1 cellular context compared by ENCODE assay signal in the genomic region with DNA sequence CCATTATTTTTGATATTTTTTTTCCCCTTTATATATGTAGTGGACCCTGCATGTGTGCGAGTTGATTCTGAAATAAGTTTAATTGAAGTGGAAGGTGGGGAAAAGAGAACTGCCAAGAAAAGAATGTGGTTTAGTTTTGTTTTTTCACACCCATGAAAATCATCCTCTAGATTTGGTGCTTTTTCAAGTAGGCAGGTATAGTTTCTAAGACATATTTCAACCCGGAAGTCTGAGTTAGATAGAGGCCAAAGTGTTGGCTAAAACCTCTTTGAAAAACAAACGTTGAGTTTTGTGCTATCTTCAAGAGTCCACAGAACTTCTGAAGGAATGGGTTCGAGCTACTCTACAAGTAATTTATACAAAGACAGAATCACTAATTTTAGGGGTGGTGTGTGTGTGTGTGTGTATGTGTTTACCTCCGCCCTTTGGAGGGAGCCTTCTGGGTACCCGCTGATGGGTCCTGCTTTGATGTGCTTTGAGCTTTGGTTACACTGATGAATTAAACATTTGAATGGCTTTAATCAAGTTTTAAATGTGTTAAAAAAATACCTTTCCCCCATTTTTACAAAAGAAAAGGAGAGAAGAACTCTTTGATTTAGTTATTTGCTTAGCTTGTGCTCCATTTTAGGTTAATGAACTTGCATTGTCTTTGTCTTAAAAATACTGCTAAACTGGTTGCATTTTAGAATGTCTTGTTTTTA.
TF ChIP-seq lines count a peak whose summit lies in the region.

No MANE protein-coding gene starts in this region.

TF ChIP-seq in HCT116, 20 proteins besides CTCF, POLR2A, EP300 and RAD21 (continued from another document):
- TF ChIP-seq, protein P1, sequence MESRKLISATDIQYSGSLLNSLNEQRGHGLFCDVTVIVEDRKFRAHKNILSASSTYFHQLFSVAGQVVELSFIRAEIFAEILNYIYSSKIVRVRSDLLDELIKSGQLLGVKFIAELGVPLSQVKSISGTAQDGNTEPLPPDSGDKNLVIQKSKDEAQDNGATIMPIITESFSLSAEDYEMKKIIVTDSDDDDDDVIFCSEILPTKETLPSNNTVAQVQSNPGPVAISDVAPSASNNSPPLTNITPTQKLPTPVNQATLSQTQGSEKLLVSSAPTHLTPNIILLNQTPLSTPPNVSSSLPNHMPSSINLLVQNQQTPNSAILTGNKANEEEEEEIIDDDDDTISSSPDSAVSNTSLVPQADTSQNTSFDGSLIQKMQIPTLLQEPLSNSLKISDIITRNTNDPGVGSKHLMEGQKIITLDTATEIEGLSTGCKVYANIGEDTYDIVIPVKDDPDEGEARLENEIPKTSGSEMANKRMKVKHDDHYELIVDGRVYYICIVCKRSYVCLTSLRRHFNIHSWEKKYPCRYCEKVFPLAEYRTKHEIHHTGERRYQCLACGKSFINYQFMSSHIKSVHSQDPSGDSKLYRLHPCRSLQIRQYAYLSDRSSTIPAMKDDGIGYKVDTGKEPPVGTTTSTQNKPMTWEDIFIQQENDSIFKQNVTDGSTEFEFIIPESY (IDR thresholded peaks at IDR 0.05; ENCODE audit: extremely low read depth, insufficient replicate concordance, low read length) = no peak
